In the genomic region with DNA sequence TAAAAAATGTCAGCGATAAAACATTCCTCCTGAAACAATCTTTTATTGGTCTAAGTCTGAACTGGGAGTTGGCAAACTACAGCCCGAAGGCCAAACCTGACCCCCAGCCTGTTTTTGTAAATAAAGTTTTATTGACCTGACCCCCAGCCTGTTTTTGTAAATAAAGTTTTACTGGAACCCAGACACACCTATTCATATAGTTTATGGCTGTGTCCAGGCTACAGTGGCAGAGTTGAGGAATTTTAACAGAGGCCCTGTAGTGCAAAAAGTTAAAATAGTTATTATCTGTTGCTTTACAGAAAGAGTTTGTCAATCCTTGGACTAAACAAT, we compare ENCODE assay signal across 20 cellular contexts.
"Had no signal": no experiment of that assay in that cellular context is flagged by ENCODE, and none has a peak within 500 bp of the region (broad histone marks: within the 10 kb centered on the region; RNA-seq: fewer than 3 reads in every experiment).

No MANE protein-coding gene starts in this region.

- H3K4me3 Mint-ChIP-seq: activated naive CD4-positive, alpha-beta T cell treated with anti-CD3 and anti-CD28 coated beads, Interleukin-2, amount 50 U/mL, for 24 hours; mesothelial cell of epicardium; nephron progenitor cell; stimulated activated naive CD8-positive, alpha-beta T cell treated with anti-CD3 and anti-CD28 coated beads, Interleukin-15, Interleukin-2, amounts not matched to agents 100 ng/mL and 50 ng/mL, for 24 hours had no signal

- H3K27ac Mint-ChIP-seq: activated naive CD4-positive, alpha-beta T cell treated with anti-CD3 and anti-CD28 coated beads, Interleukin-2, amount 50 U/mL, for 24 hours; mesothelial cell of epicardium; stimulated activated naive CD8-positive, alpha-beta T cell treated with anti-CD3 and anti-CD28 coated beads, Interleukin-15, Interleukin-2, amounts not matched to agents 100 ng/mL and 50 ng/mL, for 24 hours had no signal

- FAIRE-seq: astrocyte, bronchial epithelial cell, islet of Langerhans had no signal

- H3K36me3 Mint-ChIP-seq: activated naive CD4-positive, alpha-beta T cell treated with anti-CD3 and anti-CD28 coated beads, Interleukin-2, amount 50 U/mL, for 24 hours; mesothelial cell of epicardium had no signal

- H3K27me3 ChIP-seq: adrenal gland, right atrium auricular region, tibial nerve had no signal

- H3K36me3 ChIP-seq: adrenal gland, prostate gland, right atrium auricular region, tibial nerve had no signal

- H3K27ac ChIP-seq: adrenal gland, prostate gland, right atrium auricular region, tibial nerve had no signal

- DNase-seq: activated CD4-positive, alpha-beta T cell treated with anti-CD3 and anti-CD28 coated beads, Interleukin-2, amount 50 U/mL, for 48 hours; activated gamma-delta T cell; adrenal gland; cerebellar nuclear complex; effector CD4-positive, alpha-beta T cell; foreskin fibroblast; hippocampal formation; left cardiac atrium; nephron progenitor cell; stimulated activated CD4-positive, alpha-beta T cell treated with anti-CD3 and anti-CD28 coated beads, Interleukin-2, amount 100 ng/mL, for 24 hours had no signal

- H3K4me1 ChIP-seq: prostate gland, right atrium auricular region had no signal

- H3K9me3 Mint-ChIP-seq: activated naive CD4-positive, alpha-beta T cell treated with anti-CD3 and anti-CD28 coated beads, Interleukin-2, amount 50 U/mL, for 24 hours; mesothelial cell of epicardium; nephron progenitor cell; stimulated activated naive CD8-positive, alpha-beta T cell treated with anti-CD3 and anti-CD28 coated beads, Interleukin-15, Interleukin-2, amounts not matched to agents 100 ng/mL and 50 ng/mL, for 24 hours had no signal

- H3K27me3 Mint-ChIP-seq: activated naive CD4-positive, alpha-beta T cell treated with anti-CD3 and anti-CD28 coated beads, Interleukin-2, amount 50 U/mL, for 24 hours; stimulated activated naive CD8-positive, alpha-beta T cell treated with anti-CD3 and anti-CD28 coated beads, Interleukin-15, Interleukin-2, amounts not matched to agents 100 ng/mL and 50 ng/mL, for 24 hours had no signal

- H3K9me3 ChIP-seq: adrenal gland, prostate gland, right atrium auricular region, tibial nerve had no signal

- H3K4me3 ChIP-seq: adrenal gland, lung, prostate gland, right atrium auricular region, tibial nerve had no signal

- H3K4me1 Mint-ChIP-seq: activated naive CD4-positive, alpha-beta T cell treated with anti-CD3 and anti-CD28 coated beads, Interleukin-2, amount 50 U/mL, for 24 hours had no signal

- ATAC-seq: left cardiac atrium had no signal
